Comparison of ENCODE assay signal across 8 cellular contexts in genomic region chr18:23135679-23136325, GRCh38. TPM values are rescaled to one million over a fixed set of nuclear protein-coding genes. Genes with fewer than 3 reads are reported as not detected.
DNase-seq lines count a peak whose midpoint lies in the region; ATAC-seq and TF ChIP-seq lines count a peak whose summit lies in the region.

No MANE protein-coding gene starts in this region.

- ATAC-seq in GM19467 (IDR thresholded peaks at IDR 0.05; ENCODE audit: unreplicated experiment) = no peak
- no peak for ATAC-seq in HG03135 (IDR thresholded peaks at IDR 0.05; ENCODE audit: unreplicated experiment)

- TF ChIP-seq POLR2A in Peyer's patch (IDR thresholded peaks at IDR 0.05) (peak in 1 of 2 donors; percentile 6), lower leg skin (IDR thresholded peaks at IDR 0.05) (no peak), thyroid gland (IDR thresholded peaks at IDR 0.05) (peak in 1 of 2 donors; percentile 23)

- no peak overlapping the region for H3K27ac Mint-ChIP-seq in HFFc6

- H3K9me3 Mint-ChIP-seq in HFFc6 = no peaks in the 10 kb centered on the region

- peak overlapping the region; percentile 26 to 80 (median 48) for H3K27ac ChIP-seq in Peyer's patch
- H3K27ac ChIP-seq in thyroid gland = peak overlapping the region; percentile 73 to 91 (median 89)

- H3K4me3 ChIP-seq in GM12875 (ENCODE audit: low read depth, low read length) (peak overlapping the region; percentile 83), Peyer's patch (peak overlapping the region; percentile 42 to 80 (median 59)), choroid plexus epithelial cell (ENCODE audit: low read depth, low read length) (peak overlapping the region; percentile 74), lower leg skin (ENCODE audit: low read depth, poor library complexity, severe bottlenecking) (peak overlapping the region; percentile 63), thyroid gland (replicated peaks in 1 of 3) (peak overlapping the region; percentile 40 to 54 (median 54))

- H3K9me3 ChIP-seq in Peyer's patch (no peaks in the 10 kb centered on the region), thyroid gland (no peaks in the 10 kb centered on the region)

- WGBS in lower leg skin, 2 donors = 0% methylated on average over 28 to 40 of the region's 112 CpGs
- 0% methylated on average over 19 of the region's 112 CpGs; no CpG with 5 or more reads in 1 of the 2 donors for WGBS in thyroid gland, 2 donors

- H3K36me3 ChIP-seq in Peyer's patch (no peaks in the 10 kb centered on the region), thyroid gland (no peaks in the 10 kb centered on the region)

- H3K4me1 ChIP-seq in Peyer's patch (peaks cover 0 to 37% (median 16%) of the 10 kb centered on the region in 4 donors), thyroid gland (peaks cover 40 to 50% of the 10 kb centered on the region in 2 donors)

- peak overlapping the region; percentile 67; the same call in 1 of the 2 replicates for H3K4me3 Mint-ChIP-seq in HFFc6

- H3K27me3 ChIP-seq in Peyer's patch (no peaks in the 10 kb centered on the region), thyroid gland (no peaks in the 10 kb centered on the region)

- intact Hi-C loops in lower leg skin (cut with DNase I; ENCODE audit: low total_unique reads) = loop anchor here (10.0 kb wide), 1 partner anchor 99 kb away; no protein-coding TSS in a partner anchor
- intact Hi-C loops in thyroid gland (cut with DNase I) = loop anchor here (10.0 kb wide), 3 partner anchors 89 to 119 kb away; no protein-coding TSS in a partner anchor

- peaks cover 18% of the 10 kb centered on the region for H3K4me1 Mint-ChIP-seq in HFFc6 (ENCODE audit: low read depth)

- DNase-seq in HFFc6 (no peak), Peyer's patch (peak in 2 of 3 donors; percentile 55 to 75), choroid plexus epithelial cell (ENCODE audit: low read depth) (peak; percentile 33), lower leg skin (ENCODE audit: low spot score in 2 of 2) (no peak), thyroid gland (peak; percentile 54 to 55)

- H3K36me3 Mint-ChIP-seq in HFFc6 (ENCODE audit: low read depth) = no peaks in the 10 kb centered on the region; the same call in 1 of the 2 replicates

- no peaks in the 10 kb centered on the region for H3K27me3 Mint-ChIP-seq in HFFc6 (ENCODE audit: insufficient read depth)

- no peak for TF ChIP-seq CTCF in GM12875 (IDR thresholded peaks at IDR 0.05; ENCODE audit: borderline replicate concordance, insufficient read depth, low read depth, low read length)
- no peak for TF ChIP-seq CTCF in HFFc6 (IDR thresholded peaks at IDR 0.05)
- TF ChIP-seq CTCF in Peyer's patch (IDR thresholded peaks at IDR 0.05) = peak in 1 of 6 experiments; percentile 11
- no peak for TF ChIP-seq CTCF in choroid plexus epithelial cell (conservative IDR thresholded peaks at IDR 0.05; ENCODE audit: low read depth, low read length)
- no peak for TF ChIP-seq CTCF in lower leg skin (IDR thresholded peaks at IDR 0.05)
- TF ChIP-seq CTCF in thyroid gland (IDR thresholded peaks at IDR 0.05) = no peak

RNA-seq across cellular contexts. Expression of gene CABLES1, which starts 0.5 kb away (rescaled TPM):
- total RNA-seq in HFFc6 (2021; fragmentation: NEBNext Ultra II Directional; extraction: Animal tissue kit (Norgen Biotek cat#: 25700)) = 1 to 10 TPM; 6.2 to 9.3 (median 8.5) TPM
- total RNA-seq in Peyer's patch (10 to 100 TPM in 3 of 4 donors, 1 to 10 TPM in 1; 6.6 to 28.5 (median 19.5) TPM), lower leg skin (10 to 100 TPM; 15.0 to 52.5 (median 27.5) TPM), thyroid gland (10 to 100 TPM; 28.1 to 43.8 (median 37.6) TPM)

Comparison
In these comparisons a context has a peak if more than half of its experiments do, and no peak if none do; other contexts are left out.
1. DNase-seq: peak in Peyer's patch (2 of 3), choroid plexus epithelial cell (single experiment) and thyroid gland (2 of 2); none in HFFc6 (single experiment) and lower leg skin (0 of 2).
2. Peak in every context shown above with its lines, with median percentiles within 50 percentile points of each other: H3K4me3 ChIP-seq.